ENCODE assay signal across 24 cellular contexts in the genomic region with DNA sequence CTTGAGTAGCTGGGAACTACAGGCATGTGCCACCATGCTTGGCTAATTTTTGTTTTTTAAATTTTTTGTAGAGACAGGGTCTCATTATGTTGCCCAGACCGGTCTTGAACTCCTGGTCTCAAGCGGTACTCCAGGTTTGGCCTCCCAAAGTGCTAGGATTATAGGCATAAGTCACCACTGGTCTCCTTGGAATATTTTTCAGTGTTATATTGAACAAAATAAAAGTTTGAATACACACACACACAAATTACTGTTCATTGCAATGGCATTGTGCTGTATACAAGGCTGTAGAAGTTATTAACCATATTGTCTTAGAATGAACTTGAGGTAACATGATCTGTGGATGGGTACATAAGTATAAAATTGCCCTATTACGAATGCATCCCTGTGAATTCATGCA.
"Had no signal": no experiment of that assay in that cellular context is flagged by ENCODE, and none has a peak within 500 bp of the region (broad histone marks: within the 10 kb centered on the region; RNA-seq: fewer than 3 reads in every experiment).

No MANE protein-coding gene starts in this region.

- H3K36me3 ChIP-seq: colonic mucosa, gastroesophageal sphincter, pancreas, stomach, transverse colon had no signal

- ATAC-seq: activated CD8-positive, alpha-beta T cell treated with anti-CD3 and anti-CD28 coated beads, Interleukin-2, amount 10 ng/mL, durations not matched to agents 7 days and 5 days; gastroesophageal sphincter; left cardiac atrium; pancreas; right cardiac atrium had no signal

- H3K27me3 Mint-ChIP-seq: activated naive CD8-positive, alpha-beta T cell treated with anti-CD3 and anti-CD28 coated beads, Interleukin-2, amount 10 ng/mL, durations not matched to agents 7 days and 5 days; effector memory CD8-positive, alpha-beta T cell; memory B cell had no signal

- DNase-seq: activated CD4-positive, alpha-beta T cell treated with anti-CD3 and anti-CD28 coated beads for 1 hour; activated CD4-positive, alpha-beta T cell treated with anti-CD3 and anti-CD28 coated beads, Interleukin-2, amount 50 U/mL, for 1 hour; activated naive CD4-positive, alpha-beta T cell; activated naive CD8-positive, alpha-beta T cell treated with anti-CD3 and anti-CD28 coated beads, Interleukin-2, amount 10 ng/mL, durations not matched to agents 7 days and 5 days; activated T-cell treated with anti-CD3 and anti-CD28 coated beads, Interleukin-2, amount 50 U/mL, for 1 hour; amniotic stem cell; colonic mucosa; dorsolateral prefrontal cortex; effector memory CD8-positive, alpha-beta T cell; head of caudate nucleus; left cardiac atrium; pancreas; right cardiac atrium; stimulated activated CD4-positive, alpha-beta T cell treated with anti-CD3 and anti-CD28 coated beads, Interleukin-12 subunit alpha, Interleukin-12 subunit beta, amount 100 ng/mL, for 4 hours; stomach; transverse colon had no signal

- H3K36me3 Mint-ChIP-seq: activated naive CD8-positive, alpha-beta T cell treated with anti-CD3 and anti-CD28 coated beads, Interleukin-2, amount 10 ng/mL, durations not matched to agents 7 days and 5 days; memory B cell had no signal

- FAIRE-seq: bronchial epithelial cell, islet of Langerhans, pancreas, TTC549, urothelium cell line had no signal

- H3K27me3 ChIP-seq: colonic mucosa, dorsolateral prefrontal cortex, gastroesophageal sphincter, pancreas, stomach, transverse colon had no signal

- H3K9me3 Mint-ChIP-seq: effector memory CD8-positive, alpha-beta T cell; nephron had no signal

- H3K9me3 ChIP-seq: colonic mucosa, gastroesophageal sphincter, pancreas, stomach, transverse colon had no signal

- H3K27ac ChIP-seq: colonic mucosa, dorsolateral prefrontal cortex, gastroesophageal sphincter, pancreas, transverse colon had no signal

- H3K27ac Mint-ChIP-seq: activated naive CD8-positive, alpha-beta T cell treated with anti-CD3 and anti-CD28 coated beads, Interleukin-2, amount 10 ng/mL, durations not matched to agents 7 days and 5 days; effector memory CD8-positive, alpha-beta T cell; nephron had no signal

- H3K4me3 ChIP-seq: colonic mucosa, dorsolateral prefrontal cortex, gastroesophageal sphincter, pancreas, stomach, transverse colon had no signal

- H3K4me3 Mint-ChIP-seq: activated CD8-positive, alpha-beta T cell treated with anti-CD3 and anti-CD28 coated beads, Interleukin-2, amount 10 ng/mL, durations not matched to agents 7 days and 5 days; effector memory CD8-positive, alpha-beta T cell; memory B cell; nephron had no signal
